Comparison of ENCODE assay signal across 1 cellular context in genomic region chr17:30337393-30337999, GRCh38.
TF ChIP-seq lines count a peak whose summit lies in the region.

No MANE protein-coding gene starts in this region.

TF ChIP-seq in HepG2, 621 proteins besides CTCF, POLR2A, EP300 and RAD21 (continued from another document and continues in another):
- TF ChIP-seq E2F1 (CRISPR knock-in tag; IDR thresholded peaks at IDR 0.05) (no peak), TBP (CRISPR knock-in tag; IDR thresholded peaks at IDR 0.05) (no peak), ELF1 (CRISPR knock-in tag; IDR thresholded peaks at IDR 0.05) (peak; percentile 62), ZC3H4 (CRISPR knock-in tag; IDR thresholded peaks at IDR 0.05; ENCODE audit: borderline replicate concordance) (no peak), ZNF792 (CRISPR knock-in tag; IDR thresholded peaks at IDR 0.05) (peak; percentile 84), ZNF362 (CRISPR knock-in tag; IDR thresholded peaks at IDR 0.05; ENCODE audit: borderline replicate concordance) (peak; percentile 72; the same call in 1 of the 2 replicates), ZNF782 (CRISPR knock-in tag; IDR thresholded peaks at IDR 0.05; ENCODE audit: borderline replicate concordance) (no peak), ZNF274 (CRISPR knock-in tag; IDR thresholded peaks at IDR 0.05) (0 out of 2 replicates have a peak, but pooled peaks have one; percentile 22), ZNF569 (CRISPR knock-in tag; IDR thresholded peaks at IDR 0.05; ENCODE audit: borderline replicate concordance) (no peak), SRSF9 (IDR thresholded peaks at IDR 0.05; ENCODE audit: borderline replicate concordance, insufficient read depth, low read depth, low read length, poor library complexity, severe bottlenecking) (no peak), U2AF1 (optimal IDR thresholded peaks at IDR 0.05; ENCODE audit: low read depth, low read length) (no peak), NFE2L2 (IDR thresholded peaks at IDR 0.05; ENCODE audit: low read length) (no peak), JDP2 (CRISPR knock-in tag; IDR thresholded peaks at IDR 0.05; ENCODE audit: borderline replicate concordance) (no peak), POLR2AphosphoS5 (IDR thresholded peaks at IDR 0.05; ENCODE audit: low read depth, low read length) (peak; percentile 81), RFXAP (CRISPR knock-in tag; IDR thresholded peaks at IDR 0.05; ENCODE audit: borderline replicate concordance) (0 out of 2 replicates have a peak, but pooled peaks have one; percentile 40), ZNF282 (IDR thresholded peaks at IDR 0.05; ENCODE audit: partially characterized antibody) (no peak), STAG1 (CRISPR knock-in tag; IDR thresholded peaks at IDR 0.05) (peak; percentile 36; the same call in 1 of the 2 replicates), IKZF1 (IDR thresholded peaks at IDR 0.05) (no peak), SMAD3 (CRISPR knock-in tag; IDR thresholded peaks at IDR 0.05) (0 out of 2 replicates have a peak, but pooled peaks have one; percentile 25), RCOR2 (CRISPR knock-in tag; IDR thresholded peaks at IDR 0.05) (no peak), NR2F1 (CRISPR knock-in tag; IDR thresholded peaks at IDR 0.05) (peak; percentile 82 to 83; a peak in 3 of 4 replicates), ZNF224 (CRISPR knock-in tag; IDR thresholded peaks at IDR 0.05) (0 out of 2 replicates have a peak, but pooled peaks have one; percentile 53), ZSCAN21 (CRISPR knock-in tag; IDR thresholded peaks at IDR 0.05; ENCODE audit: borderline replicate concordance) (peak; percentile 89), GATAD2A (CRISPR knock-in tag; IDR thresholded peaks at IDR 0.05) (peak; percentile 74), ZSCAN22 (CRISPR knock-in tag; IDR thresholded peaks at IDR 0.05) (no peak), CREB1 (IDR thresholded peaks at IDR 0.05) (no peak), CREB1 (CRISPR knock-in tag; IDR thresholded peaks at IDR 0.05) (peak; percentile 55; the same call in 1 of the 2 replicates), PRPF4 (IDR thresholded peaks at IDR 0.05; ENCODE audit: low read depth, low read length, poor library complexity, severe bottlenecking) (no peak), SP5 (CRISPR knock-in tag; IDR thresholded peaks at IDR 0.05; ENCODE audit: borderline replicate concordance, low read depth) (0 out of 2 replicates have a peak, but pooled peaks have one; percentile 52), ATF1 (CRISPR knock-in tag; IDR thresholded peaks at IDR 0.05) (0 out of 2 replicates have a peak, but pooled peaks have one; percentile 15), ZNF556 (CRISPR knock-in tag; IDR thresholded peaks at IDR 0.05; ENCODE audit: borderline replicate concordance) (0 out of 2 replicates have a peak, but pooled peaks have one; percentile 33), MAZ (IDR thresholded peaks at IDR 0.05; ENCODE audit: borderline replicate concordance, low read depth, low read length) (no peak), MAZ (CRISPR knock-in tag; IDR thresholded peaks at IDR 0.05; ENCODE audit: low read depth) (no peak), SOX6 (IDR thresholded peaks at IDR 0.05) (no peak), SOX6 (CRISPR knock-in tag; IDR thresholded peaks at IDR 0.05) (peak; percentile 51; the same call in 1 of the 2 replicates), ZNF775 (CRISPR knock-in tag; IDR thresholded peaks at IDR 0.05; ENCODE audit: borderline replicate concordance) (0 out of 2 replicates have a peak, but pooled peaks have one; percentile 43), ZFAT (CRISPR knock-in tag; conservative IDR thresholded peaks at IDR 0.05) (no peak), ZNF318 (CRISPR knock-in tag; IDR thresholded peaks at IDR 0.05) (no peak), SNAPC2 (CRISPR knock-in tag; IDR thresholded peaks at IDR 0.05) (0 out of 2 replicates have a peak, but pooled peaks have one; percentile 58), HOXA5 (CRISPR knock-in tag; IDR thresholded peaks at IDR 0.05) (no peak), ZNF687 (CRISPR knock-in tag; IDR thresholded peaks at IDR 0.05) (peak; percentile 76), HMG20A (CRISPR knock-in tag; IDR thresholded peaks at IDR 0.05; ENCODE audit: borderline replicate concordance) (peak; percentile 61; the same call in 1 of the 2 replicates), EHMT2 (IDR thresholded peaks at IDR 0.05; ENCODE audit: borderline replicate concordance, low read depth, low read length) (no peak), ZGPAT (CRISPR knock-in tag; IDR thresholded peaks at IDR 0.05) (peak; percentile 42; the same call in 1 of the 2 replicates), SP1 (IDR thresholded peaks at IDR 0.05) (no peak), SP1 (CRISPR knock-in tag; IDR thresholded peaks at IDR 0.05) (no peak), YEATS2 (CRISPR knock-in tag; IDR thresholded peaks at IDR 0.05; ENCODE audit: borderline replicate concordance) (no peak; the same call in 1 of the 2 replicates), KMT2A (CRISPR knock-in tag; IDR thresholded peaks at IDR 0.05) (0 out of 2 replicates have a peak, but pooled peaks have one; percentile 32), NR2F2 (IDR thresholded peaks at IDR 0.05; ENCODE audit: borderline replicate concordance, low read depth) (peak; percentile 85), GABPA (IDR thresholded peaks at IDR 0.05; ENCODE audit: low read depth, low read length) (no peak), GABPA (CRISPR knock-in tag; IDR thresholded peaks at IDR 0.05; ENCODE audit: low read depth) (peak; percentile 67), HDAC2 (CRISPR knock-in tag; IDR thresholded peaks at IDR 0.05) (peak; percentile 82), PATZ1 (CRISPR knock-in tag; IDR thresholded peaks at IDR 0.05) (peak; percentile 45), ZNF546 (CRISPR knock-in tag; conservative IDR thresholded peaks at IDR 0.05) (no peak)
